In genomic region chr1:1232801-1233566, GRCh38 we compare ENCODE assay signal across 8 cellular contexts. TPM values are rescaled to one million over a fixed set of nuclear protein-coding genes. Genes with fewer than 3 reads are reported as not detected.
A peak's percentile ranks its signal among the peaks of the same experiment; 100 is the strongest.
DNase-seq lines count a peak whose midpoint lies in the region; ATAC-seq, FAIRE-seq and TF ChIP-seq lines count a peak whose summit lies in the region.

No MANE protein-coding gene starts in this region.

- peaks cover 24% of the 10 kb centered on the region for H3K36me3 Mint-ChIP-seq in T-helper 1 cell treated with Interleukin-12 subunit alpha and Interleukin-12 subunit beta and Interleukin-4 antibody, amounts not matched to agents 30 μg/mL and 1 μg/mL, for 36 hours (ENCODE audit: low read depth)
- H3K36me3 Mint-ChIP-seq in immature natural killer cell, result peaks cover 0 to 10% (median 0%) of the 10 kb centered on the region in 3 donors
- peaks cover 18 to 28% of the 10 kb centered on the region in 2 donors for H3K36me3 Mint-ChIP-seq in stimulated activated naive B cell treated with anti-CD40 and anti-IgM and Interleukin-4, amounts not matched to agents 10 μg/mL and 1 μg/mL and 100 μg/mL, for 72 hours

- peaks cover 4 to 7% of the 10 kb centered on the region in 2 donors for H3K36me3 ChIP-seq in small intestine (ENCODE audit: control insufficient read depth in 2 of 2, insufficient read depth in 2 of 2, low read length in 2 of 2)

- peaks cover 0 to 2% of the 10 kb centered on the region in 2 donors for H3K27me3 ChIP-seq in small intestine (ENCODE audit: control insufficient read depth in 2 of 2, insufficient read depth in 2 of 2, low read length in 2 of 2)

- H3K27me3 Mint-ChIP-seq in T-helper 1 cell treated with Interleukin-12 subunit alpha and Interleukin-12 subunit beta and Interleukin-4 antibody, amounts not matched to agents 30 μg/mL and 1 μg/mL, for 36 hours (ENCODE audit: low read depth), result no peaks in the 10 kb centered on the region
- peaks cover 8 to 21% (median 14%) of the 10 kb centered on the region in 3 donors for H3K27me3 Mint-ChIP-seq in immature natural killer cell (ENCODE audit: low read depth in 3 of 3)
- no peaks in the 10 kb centered on the region for H3K27me3 Mint-ChIP-seq in stimulated activated naive B cell treated with anti-CD40 and anti-IgM and Interleukin-4, amounts not matched to agents 10 μg/mL and 1 μg/mL and 100 μg/mL, for 72 hours

- peaks cover 21% of the 10 kb centered on the region for H3K4me1 Mint-ChIP-seq in T-helper 1 cell treated with Interleukin-12 subunit alpha and Interleukin-12 subunit beta and Interleukin-4 antibody, amounts not matched to agents 30 μg/mL and 1 μg/mL, for 36 hours (ENCODE audit: low read depth)
- H3K4me1 Mint-ChIP-seq in immature natural killer cell, result peaks cover 36 to 42% of the 10 kb centered on the region in 2 donors
- H3K4me1 Mint-ChIP-seq in stimulated activated naive B cell treated with anti-CD40 and anti-IgM and Interleukin-4, amounts not matched to agents 10 μg/mL and 1 μg/mL and 100 μg/mL, for 72 hours, result peaks cover 31 to 67% of the 10 kb centered on the region in 2 donors

- no peak for ATAC-seq in stimulated activated naive B cell treated with anti-CD40 and anti-IgM and Interleukin-4, amounts not matched to agents 10 μg/mL and 1 μg/mL and 100 μg/mL, for 72 hours (replicated peaks)
- no peak for ATAC-seq in GM21515 (IDR thresholded peaks at IDR 0.05; ENCODE audit: unreplicated experiment)

- DNase-seq in T-helper 1 cell (no peak), immature natural killer cell (no peak), NCI-H187 treated with DMSO at 0.1 percent for 48 hours (lab: John Stamatoyannopoulos, UW) (no peak), small intestine (no peak)
- no peak for DNase-seq in stimulated activated naive B cell treated with anti-CD40 and anti-IgM and Interleukin-4, amounts not matched to agents 10 μg/mL and 1 μg/mL and 100 μg/mL, for 72 hours

- H3K27ac ChIP-seq in VCaP (peak overlapping the region; percentile 97), small intestine (ENCODE audit: low read depth in 1 of 2, low read length in 1 of 2) (no peak overlapping the region)

- FAIRE-seq in small intestine (lab: Jason Lieb, UNC), result no peak

- no peaks in the 10 kb centered on the region for H3K9me3 Mint-ChIP-seq in T-helper 1 cell treated with Interleukin-12 subunit alpha and Interleukin-12 subunit beta and Interleukin-4 antibody, amounts not matched to agents 30 μg/mL and 1 μg/mL, for 36 hours
- no peaks in the 10 kb centered on the region for H3K9me3 Mint-ChIP-seq in immature natural killer cell
- no peaks in the 10 kb centered on the region for H3K9me3 Mint-ChIP-seq in stimulated activated naive B cell treated with anti-CD40 and anti-IgM and Interleukin-4, amounts not matched to agents 10 μg/mL and 1 μg/mL and 100 μg/mL, for 72 hours

- peaks cover 5 to 9% of the 10 kb centered on the region in 2 donors for H3K4me1 ChIP-seq in small intestine (ENCODE audit: control insufficient read depth in 2 of 2, insufficient read depth in 1 of 2, low read depth in 1 of 2, low read length in 1 of 2)

- H3K27ac Mint-ChIP-seq in T-helper 1 cell treated with Interleukin-12 subunit alpha and Interleukin-12 subunit beta and Interleukin-4 antibody, amounts not matched to agents 30 μg/mL and 1 μg/mL, for 36 hours, result peak overlapping the region; percentile 89
- H3K27ac Mint-ChIP-seq in immature natural killer cell, result peak overlapping the region; percentile 48 to 75 (median 72)
- H3K27ac Mint-ChIP-seq in stimulated activated naive B cell treated with anti-CD40 and anti-IgM and Interleukin-4, amounts not matched to agents 10 μg/mL and 1 μg/mL and 100 μg/mL, for 72 hours, result peak overlapping the region; percentile 87

- 84 to 94% (median 90%) methylated on average over 77 to 97 of the region's 97 CpGs for WGBS in small intestine, 3 donors

- H3K4me3 ChIP-seq in small intestine (ENCODE audit: low read depth in 1 of 2, low read length in 2 of 2), result peak overlapping the region in 1 of 2 donors; percentile 65

- no peak for TF ChIP-seq CTCF in VCaP (conservative IDR thresholded peaks at IDR 0.05)

- H3K4me3 Mint-ChIP-seq in T-helper 1 cell treated with Interleukin-12 subunit alpha and Interleukin-12 subunit beta and Interleukin-4 antibody, amounts not matched to agents 30 μg/mL and 1 μg/mL, for 36 hours, result peak overlapping the region; percentile 86
- peak overlapping the region; percentile 77 to 87 (median 79) for H3K4me3 Mint-ChIP-seq in immature natural killer cell
- H3K4me3 Mint-ChIP-seq in stimulated activated naive B cell treated with anti-CD40 and anti-IgM and Interleukin-4, amounts not matched to agents 10 μg/mL and 1 μg/mL and 100 μg/mL, for 72 hours, result peak overlapping the region; percentile 80 to 83

- H3K9me3 ChIP-seq in small intestine (ENCODE audit: control insufficient read depth, low read depth), result no peaks in the 10 kb centered on the region

RNA-seq across cellular contexts. Expression of gene B3GALT6, which starts 0.9 kb away (rescaled TPM):
- polyA plus RNA-seq in immature natural killer cell (10 to 100 TPM in 1 of 3 donors, 1 to 10 TPM in 2; 5.3 to 13.9 (median 9.9) TPM), small intestine (10 to 100 TPM in 1 of 3 donors, 1 to 10 TPM in 2; 2.7 to 10.2 (median 3.5) TPM)

RNA-seq across cellular contexts. Expression of gene SDF4, which starts 1.2 kb away (rescaled TPM):
- 100 to 1,000 TPM; 157 to 240 (median 194) TPM for polyA plus RNA-seq in immature natural killer cell
- polyA plus RNA-seq in small intestine, result 100 to 1,000 TPM in 2 of 3 donors, 10 to 100 TPM in 1; 91.2 to 170 (median 132) TPM

RNA-seq across cellular contexts. Expression of gene C1QTNF12, which starts 13.5 kb away (rescaled TPM):
- polyA plus RNA-seq in immature natural killer cell (not detected), small intestine (100 to 1,000 TPM in 2 of 3 donors, 10 to 100 TPM in 1; 10.6 to 203 (median 157) TPM)

RNA-seq across cellular contexts. Expression of gene TNFRSF4, which starts 19.0 kb away (rescaled TPM):
- 10 to 100 TPM in 2 of 3 donors, 1 to 10 TPM in 1; 7.6 to 16.3 (median 12.1) TPM for polyA plus RNA-seq in immature natural killer cell
- 1 to 10 TPM in 2 of 3 donors, not detected in 1; 3.1 to 3.5 TPM for polyA plus RNA-seq in small intestine

RNA-seq across cellular contexts. Expression of gene TNFRSF18, which starts 26.6 kb away (rescaled TPM):
- polyA plus RNA-seq in immature natural killer cell, result 100 to 1,000 TPM in 2 of 3 donors, 10 to 100 TPM in 1; 56.4 to 136 (median 105) TPM
- polyA plus RNA-seq in small intestine, result 1 to 10 TPM in 2 of 3 donors, not detected in 1; 1.8 to 5.9 TPM

Comparison
In these comparisons a context has a peak if more than half of its experiments do, and no peak if none do; other contexts are left out.
1. RNA of gene C1QTNF12, which starts 13.5 kb away (polyA plus RNA-seq): 10.6 to 203 TPM in small intestine; not detected in immature natural killer cell; every median in the first group is over 4 times any median in the second.
2. Peak in every context shown above with its lines, with median percentiles within 50 percentile points of each other: H3K27ac Mint-ChIP-seq and H3K4me3 Mint-ChIP-seq.